ENCODE assay signal across 14 cellular contexts in genomic region chr11:115721309-115722007, GRCh38.
"Had no signal": no experiment of that assay in that cellular context is flagged by ENCODE, and none has a peak within 500 bp of the region (broad histone marks: within the 10 kb centered on the region; RNA-seq: fewer than 3 reads in every experiment).

No MANE protein-coding gene starts in this region.

- H3K4me1 ChIP-seq: left ventricle myocardium inferior had no signal

- ATAC-seq: activated naive CD4-positive, alpha-beta T cell treated with anti-CD3 and anti-CD28 coated beads, Interleukin-2, amount 50 U/mL, for 72 hours; foreskin keratinocyte had no signal

- DNase-seq: activated CD4-positive, alpha-beta memory T cell treated with anti-CD3 and anti-CD28 coated beads, Interleukin-2, amount 10 ng/mL, durations not matched to agents 7 days and 5 days; activated CD4-positive, alpha-beta T cell treated with anti-CD3 and anti-CD28 coated beads for 4 hours; activated CD8-positive, alpha-beta memory T cell treated with anti-CD3 and anti-CD28 coated beads, Interleukin-2, amount 50 U/mL, for 4 hours; activated gamma-delta T cell; activated T-cell treated with anti-CD3 and anti-CD28 coated beads, Interleukin-2, amount 50 U/mL, for 48 hours; central memory CD4-positive, alpha-beta T cell; effector memory CD4-positive, alpha-beta T cell; foreskin keratinocyte; glutamatergic neuron; left ventricle myocardium inferior; naive B cell; ovary; stimulated activated CD4-positive, alpha-beta T cell treated with anti-CD3 and anti-CD28 coated beads, Interleukin-1b, Interleukin-23, amount 100 ng/mL, for 48 hours had no signal

- H3K36me3 ChIP-seq: left ventricle myocardium inferior, ovary had no signal

- H3K4me3 ChIP-seq: left ventricle myocardium inferior, ovary had no signal

- H3K9me3 ChIP-seq: left ventricle myocardium inferior, ovary had no signal

- H3K27ac ChIP-seq: foreskin keratinocyte, left ventricle myocardium inferior, ovary had no signal
